12 cellular contexts compared by ENCODE assay signal in the genomic region with DNA sequence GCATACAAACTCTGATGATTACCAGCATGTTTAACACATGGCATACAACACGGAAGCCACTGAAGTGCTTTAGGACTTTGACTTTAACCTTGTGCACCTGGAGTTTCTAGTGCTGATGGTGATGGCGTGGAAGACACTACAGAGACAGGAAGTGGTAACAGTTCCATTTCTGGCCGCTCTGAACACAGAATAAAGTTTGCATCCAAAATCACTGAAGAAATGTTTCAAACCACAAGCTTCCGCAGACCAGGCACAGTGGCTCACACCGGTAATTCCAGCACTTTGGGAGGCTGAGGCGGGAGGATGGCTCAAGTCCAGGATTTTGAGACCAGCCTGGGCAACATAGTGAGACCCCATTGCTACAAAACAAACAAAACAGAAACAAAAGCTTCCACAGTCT. TPM values are rescaled to one million over a fixed set of nuclear protein-coding genes. Genes with fewer than 3 reads are reported as not detected.
A peak's percentile ranks its signal among the peaks of the same experiment; 100 is the strongest.
DNase-seq lines count a peak whose midpoint lies in the region; ATAC-seq lines count a peak whose summit lies in the region.
"Had no signal": no experiment of that assay in that cellular context is flagged by ENCODE, and none has a peak within 500 bp of the region (broad histone marks: within the 10 kb centered on the region; RNA-seq: fewer than 3 reads in every experiment).

No MANE protein-coding gene starts in this region.

- no peaks in the 10 kb centered on the region for H3K36me3 Mint-ChIP-seq in CD4-positive, CD25-positive, alpha-beta regulatory T cell
- no peaks in the 10 kb centered on the region for H3K36me3 Mint-ChIP-seq in T-helper 17 cell (ENCODE audit: low read depth)

- peaks cover 4 to 26% (median 19%) of the 10 kb centered on the region in 4 donors for H3K4me1 Mint-ChIP-seq in CD4-positive, CD25-positive, alpha-beta regulatory T cell
- H3K4me1 Mint-ChIP-seq in T-helper 17 cell, result peaks cover 15% of the 10 kb centered on the region

- H3K36me3 ChIP-seq in CD4-positive, CD25-positive, alpha-beta regulatory T cell (ENCODE audit: control insufficient read depth, insufficient read depth, low read length), result no peaks in the 10 kb centered on the region
- H3K36me3 ChIP-seq: heart left ventricle, thyroid gland had no signal

- peak overlapping the region; percentile 43 for H3K27ac ChIP-seq in CD4-positive, CD25-positive, alpha-beta regulatory T cell (ENCODE audit: insufficient read depth, low read length, poor library complexity, severe bottlenecking)
- H3K27ac ChIP-seq: heart left ventricle, thyroid gland had no signal

- peak; percentile 76 to 87 for ATAC-seq in CD4-positive, CD25-positive, alpha-beta regulatory T cell (ENCODE audit: low read depth in 2 of 2)
- ATAC-seq in GM19025 (IDR thresholded peaks at IDR 0.05; ENCODE audit: low read depth, unreplicated experiment) (peak; percentile 78), HG02938 (IDR thresholded peaks at IDR 0.05; ENCODE audit: unreplicated experiment) (peak; percentile 80), T-helper 17 cell (peak; percentile 83)
- ATAC-seq: heart left ventricle had no signal

- peak overlapping the region; percentile 58 to 93 (median 79) for H3K27ac Mint-ChIP-seq in CD4-positive, CD25-positive, alpha-beta regulatory T cell
- H3K27ac Mint-ChIP-seq in T-helper 17 cell, result peak overlapping the region; percentile 84

- H3K9me3 Mint-ChIP-seq in CD4-positive, CD25-positive, alpha-beta regulatory T cell, result no peaks in the 10 kb centered on the region

- no peaks in the 10 kb centered on the region for H3K9me3 ChIP-seq in CD4-positive, CD25-positive, alpha-beta regulatory T cell (ENCODE audit: control insufficient read depth in 2 of 2, low read length in 2 of 2)
- no peaks in the 10 kb centered on the region for H3K9me3 ChIP-seq in T-helper 17 cell (ENCODE audit: control insufficient read depth, low read length, poor library complexity, severe bottlenecking)
- H3K9me3 ChIP-seq: heart left ventricle, thyroid gland had no signal

- peaks cover 11% of the 10 kb centered on the region for H3K27me3 Mint-ChIP-seq in CD4-positive, CD25-positive, alpha-beta regulatory T cell
- H3K27me3 Mint-ChIP-seq in T-helper 17 cell, result no peaks in the 10 kb centered on the region

- H3K4me3 ChIP-seq in CD4-positive, CD25-positive, alpha-beta regulatory T cell (ENCODE audit: low read depth, low read length), result no peak overlapping the region
- H3K4me3 ChIP-seq: heart left ventricle, thyroid gland had no signal

- DNase-seq in CD4-positive, CD25-positive, alpha-beta regulatory T cell, result peak; percentile 2 to 76 (median 58)
- DNase-seq in T-helper 17 cell (no peak), AG08395 (ENCODE audit: low spot score) (no peak), DMS79 (lab: John Stamatoyannopoulos, UW) (no peak), A172 (ENCODE audit: low spot score) (no peak)
- no peak for DNase-seq in stimulated activated CD4-positive, alpha-beta T cell treated with anti-CD3 and anti-CD28 coated beads, Interleukin-12 subunit alpha, Interleukin-12 subunit beta, amount 100 ng/mL, for 4 hours
- DNase-seq: DMS53, heart left ventricle, Right ventricle myocardium superior, thyroid gland had no signal

- H3K4me1 ChIP-seq in CD4-positive, CD25-positive, alpha-beta regulatory T cell (ENCODE audit: control insufficient read depth, insufficient read depth, low read length, poor library complexity, severe bottlenecking), result peaks cover 16% of the 10 kb centered on the region

- H3K27me3 ChIP-seq in CD4-positive, CD25-positive, alpha-beta regulatory T cell (ENCODE audit: control insufficient read depth, insufficient read depth, low read length), result no peaks in the 10 kb centered on the region
- H3K27me3 ChIP-seq: heart left ventricle, thyroid gland had no signal

- peak overlapping the region in 3 of 4 donors; percentile 46 to 81 (median 80) for H3K4me3 Mint-ChIP-seq in CD4-positive, CD25-positive, alpha-beta regulatory T cell
- peak overlapping the region; percentile 12 for H3K4me3 Mint-ChIP-seq in T-helper 17 cell

RNA-seq across cellular contexts. Expression of gene TNPO3, which starts 40.3 kb away (rescaled TPM):
- 31.6 TPM for total RNA-seq in CD4-positive, CD25-positive, alpha-beta regulatory T cell
- polyA plus RNA-seq in CD4-positive, CD25-positive, alpha-beta regulatory T cell, result 10 to 100 TPM; 34.6 to 48.8 (median 37.3) TPM
- total RNA-seq in T-helper 17 cell, result 10 to 100 TPM; 29.1 to 29.2 TPM
- total RNA-seq in A172 (2014; rRNA removed; shearing (Covaris generic)), result 41.6 and 44.2 TPM in 2 replicates

RNA-seq across cellular contexts. Expression of gene TSPAN33, which starts 49.2 kb away (rescaled TPM):
- 4.5 TPM for total RNA-seq in CD4-positive, CD25-positive, alpha-beta regulatory T cell
- 1 to 10 TPM in 3 of 4 donors, under 1 TPM in 1; 0.96 to 3.2 (median 2.2) TPM for polyA plus RNA-seq in CD4-positive, CD25-positive, alpha-beta regulatory T cell
- total RNA-seq in T-helper 17 cell, result 10 to 100 TPM in 1 of 2 donors, 1 to 10 TPM in 1; 3.8 to 68.8 TPM
- total RNA-seq in A172 (2014; rRNA removed; shearing (Covaris generic)), result 11.3 and 12.6 TPM in 2 replicates

Comparison
In these comparisons a context has a peak if more than half of its experiments do, and no peak if none do; other contexts are left out.
1. DNase-seq: peak in CD4-positive, CD25-positive, alpha-beta regulatory T cell (3 of 3); none in T-helper 17 cell (0 of 3), AG08395 (single experiment), DMS79 (single experiment), stimulated activated CD4-positive, alpha-beta T cell treated with anti-CD3 and anti-CD28 coated beads, Interleukin-12 subunit alpha, Interleukin-12 subunit beta, amount 100 ng/mL, for 4 hours (single experiment) and A172 (single experiment).
2. Peak in every context shown above with its lines, with median percentiles within 50 percentile points of each other: ATAC-seq.